7 cellular contexts compared by ENCODE assay signal in the genomic region with DNA sequence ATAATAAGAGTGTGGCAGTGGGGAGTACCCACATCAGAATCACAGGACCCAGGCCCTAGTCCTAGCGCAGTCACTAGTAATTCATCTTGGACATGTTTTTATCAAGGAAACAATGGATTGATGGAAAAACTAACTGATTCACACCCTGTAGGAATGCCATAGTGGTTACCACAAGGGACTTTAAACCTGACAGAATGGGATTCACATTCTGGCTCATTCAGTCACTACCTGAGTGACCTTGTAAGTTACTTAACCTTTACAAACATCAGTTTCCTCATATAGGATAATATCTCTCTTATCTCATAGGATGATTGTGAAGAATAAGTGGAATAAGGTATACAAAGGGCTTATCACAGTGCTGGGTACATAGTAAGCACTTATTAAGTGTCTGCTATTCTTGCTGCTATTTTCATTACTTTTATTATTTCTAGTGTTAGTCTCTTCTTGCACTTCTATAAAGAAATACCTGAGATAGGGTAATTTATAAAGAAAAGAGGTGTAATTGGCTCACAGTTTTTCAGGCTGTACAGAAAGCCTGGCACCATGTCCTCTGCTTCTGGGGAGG.
"Had no signal": no experiment of that assay in that cellular context is flagged by ENCODE, and none has a peak within 500 bp of the region (broad histone marks: within the 10 kb centered on the region; RNA-seq: fewer than 3 reads in every experiment).

No MANE protein-coding gene starts in this region.

- H3K27ac ChIP-seq: HL-60, KMS-11 had no signal

- H3K4me3 ChIP-seq: K562 had no signal

- H3K4me2 ChIP-seq: KMS-11 had no signal

- DNase-seq: IMR-90, KBM-7, KG1 had no signal

- H3K9ac ChIP-seq: KMS-11 had no signal

- ATAC-seq: K562 had no signal

- FAIRE-seq: HTR-8/SVneo, K562 had no signal
